In the genomic region with DNA sequence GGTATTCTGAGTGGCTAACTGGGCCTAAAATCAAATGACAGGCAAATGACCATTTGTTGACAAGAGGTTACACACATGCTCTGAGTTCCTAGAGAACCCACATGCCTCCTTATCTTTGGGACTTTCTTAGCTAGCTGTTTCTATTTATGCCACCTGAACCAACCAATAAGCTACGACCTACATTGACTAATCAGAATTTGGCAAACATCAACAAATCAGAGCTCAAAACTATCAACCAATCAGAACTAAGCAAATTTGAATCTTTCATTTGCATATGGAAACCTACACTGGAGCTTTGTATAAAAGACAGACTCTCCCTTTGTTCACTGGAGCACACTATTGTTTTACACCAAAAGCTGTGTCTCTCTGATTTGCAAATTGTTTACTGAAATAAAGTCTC, we compare ENCODE assay signal across 12 cellular contexts.
"Had no signal": no experiment of that assay in that cellular context is flagged by ENCODE, and none has a peak within 500 bp of the region (broad histone marks: within the 10 kb centered on the region; RNA-seq: fewer than 3 reads in every experiment).

No MANE protein-coding gene starts in this region.

- ATAC-seq: naive thymus-derived CD8-positive, alpha-beta T cell had no signal

- H3K27ac ChIP-seq: cardiac muscle cell, left ventricle myocardium inferior, vagina had no signal

- H3K9me3 ChIP-seq: vagina had no signal

- H3K4me3 ChIP-seq: cardiac muscle cell, left ventricle myocardium inferior, vagina had no signal

- H3K4me1 ChIP-seq: left ventricle myocardium inferior, vagina had no signal

- H3K36me3 ChIP-seq: cardiac muscle cell, left ventricle myocardium inferior, vagina had no signal

- H3K27me3 ChIP-seq: cardiac muscle cell, vagina had no signal

- DNase-seq: activated CD4-positive, alpha-beta T cell treated with anti-CD3 and anti-CD28 coated beads, Interleukin-2, amount 50 U/mL, for 4 hours; foreskin fibroblast; glutamatergic neuron; left ventricle myocardium inferior; mammary epithelial cell; naive thymus-derived CD8-positive, alpha-beta T cell; posterior cingulate gyrus; stimulated activated CD8-positive, alpha-beta memory T cell treated with anti-CD3 and anti-CD28 coated beads, Interleukin-4, amount 100 ng/mL, for 48 hours; stimulated activated naive CD4-positive, alpha-beta T cell; trophoblast cell had no signal
